ENCODE assay signal across 2 cellular contexts in the genomic region with DNA sequence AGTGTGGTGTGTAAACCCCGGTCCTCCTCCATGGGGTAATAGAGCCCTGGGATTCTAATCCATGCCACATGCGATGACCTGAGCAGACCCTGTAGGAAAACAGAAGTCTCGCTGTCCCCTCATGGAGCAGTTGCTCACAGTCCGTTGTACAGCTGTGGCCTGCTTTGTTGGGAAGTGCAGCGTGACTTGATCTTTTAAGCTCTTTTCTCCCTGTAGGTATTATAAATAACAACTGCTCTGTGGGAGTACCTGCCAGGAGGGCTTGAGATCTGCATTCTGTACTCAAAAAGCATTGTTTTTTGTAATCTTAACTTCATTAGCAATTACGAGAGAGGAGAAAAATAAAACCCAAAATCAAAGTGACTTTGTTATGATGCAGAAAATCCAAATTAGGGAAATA.
TF ChIP-seq lines count a peak whose summit lies in the region.

No MANE protein-coding gene starts in this region.

TF ChIP-seq in GM23338, 12 proteins besides CTCF, POLR2A, EP300 and RAD21 (continued from another document and continues in another):
- TF ChIP-seq ETS1 (IDR thresholded peaks at IDR 0.05) (no peak), CREB1 (CRISPR knock-in tag; IDR thresholded peaks at IDR 0.05; ENCODE audit: low read depth) (no peak), JUNB (IDR thresholded peaks at IDR 0.05; ENCODE audit: unreplicated experiment) (no peak), EZH2 (IDR thresholded peaks at IDR 0.05; ENCODE audit: low read depth, unreplicated experiment) (no peak), STAT1 (IDR thresholded peaks at IDR 0.05; ENCODE audit: unreplicated experiment) (no peak), POLR2AphosphoS5 (IDR thresholded peaks at IDR 0.05; ENCODE audit: low read depth) (no peak), EZH2phosphoT487 (IDR thresholded peaks at IDR 0.05; ENCODE audit: unreplicated experiment) (no peak)
- TF ChIP-seq, protein P1, sequence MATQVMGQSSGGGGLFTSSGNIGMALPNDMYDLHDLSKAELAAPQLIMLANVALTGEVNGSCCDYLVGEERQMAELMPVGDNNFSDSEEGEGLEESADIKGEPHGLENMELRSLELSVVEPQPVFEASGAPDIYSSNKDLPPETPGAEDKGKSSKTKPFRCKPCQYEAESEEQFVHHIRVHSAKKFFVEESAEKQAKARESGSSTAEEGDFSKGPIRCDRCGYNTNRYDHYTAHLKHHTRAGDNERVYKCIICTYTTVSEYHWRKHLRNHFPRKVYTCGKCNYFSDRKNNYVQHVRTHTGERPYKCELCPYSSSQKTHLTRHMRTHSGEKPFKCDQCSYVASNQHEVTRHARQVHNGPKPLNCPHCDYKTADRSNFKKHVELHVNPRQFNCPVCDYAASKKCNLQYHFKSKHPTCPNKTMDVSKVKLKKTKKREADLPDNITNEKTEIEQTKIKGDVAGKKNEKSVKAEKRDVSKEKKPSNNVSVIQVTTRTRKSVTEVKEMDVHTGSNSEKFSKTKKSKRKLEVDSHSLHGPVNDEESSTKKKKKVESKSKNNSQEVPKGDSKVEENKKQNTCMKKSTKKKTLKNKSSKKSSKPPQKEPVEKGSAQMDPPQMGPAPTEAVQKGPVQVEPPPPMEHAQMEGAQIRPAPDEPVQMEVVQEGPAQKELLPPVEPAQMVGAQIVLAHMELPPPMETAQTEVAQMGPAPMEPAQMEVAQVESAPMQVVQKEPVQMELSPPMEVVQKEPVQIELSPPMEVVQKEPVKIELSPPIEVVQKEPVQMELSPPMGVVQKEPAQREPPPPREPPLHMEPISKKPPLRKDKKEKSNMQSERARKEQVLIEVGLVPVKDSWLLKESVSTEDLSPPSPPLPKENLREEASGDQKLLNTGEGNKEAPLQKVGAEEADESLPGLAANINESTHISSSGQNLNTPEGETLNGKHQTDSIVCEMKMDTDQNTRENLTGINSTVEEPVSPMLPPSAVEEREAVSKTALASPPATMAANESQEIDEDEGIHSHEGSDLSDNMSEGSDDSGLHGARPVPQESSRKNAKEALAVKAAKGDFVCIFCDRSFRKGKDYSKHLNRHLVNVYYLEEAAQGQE (IDR thresholded peaks at IDR 0.05; ENCODE audit: unreplicated experiment): no peak
- TF ChIP-seq, protein P2, sequence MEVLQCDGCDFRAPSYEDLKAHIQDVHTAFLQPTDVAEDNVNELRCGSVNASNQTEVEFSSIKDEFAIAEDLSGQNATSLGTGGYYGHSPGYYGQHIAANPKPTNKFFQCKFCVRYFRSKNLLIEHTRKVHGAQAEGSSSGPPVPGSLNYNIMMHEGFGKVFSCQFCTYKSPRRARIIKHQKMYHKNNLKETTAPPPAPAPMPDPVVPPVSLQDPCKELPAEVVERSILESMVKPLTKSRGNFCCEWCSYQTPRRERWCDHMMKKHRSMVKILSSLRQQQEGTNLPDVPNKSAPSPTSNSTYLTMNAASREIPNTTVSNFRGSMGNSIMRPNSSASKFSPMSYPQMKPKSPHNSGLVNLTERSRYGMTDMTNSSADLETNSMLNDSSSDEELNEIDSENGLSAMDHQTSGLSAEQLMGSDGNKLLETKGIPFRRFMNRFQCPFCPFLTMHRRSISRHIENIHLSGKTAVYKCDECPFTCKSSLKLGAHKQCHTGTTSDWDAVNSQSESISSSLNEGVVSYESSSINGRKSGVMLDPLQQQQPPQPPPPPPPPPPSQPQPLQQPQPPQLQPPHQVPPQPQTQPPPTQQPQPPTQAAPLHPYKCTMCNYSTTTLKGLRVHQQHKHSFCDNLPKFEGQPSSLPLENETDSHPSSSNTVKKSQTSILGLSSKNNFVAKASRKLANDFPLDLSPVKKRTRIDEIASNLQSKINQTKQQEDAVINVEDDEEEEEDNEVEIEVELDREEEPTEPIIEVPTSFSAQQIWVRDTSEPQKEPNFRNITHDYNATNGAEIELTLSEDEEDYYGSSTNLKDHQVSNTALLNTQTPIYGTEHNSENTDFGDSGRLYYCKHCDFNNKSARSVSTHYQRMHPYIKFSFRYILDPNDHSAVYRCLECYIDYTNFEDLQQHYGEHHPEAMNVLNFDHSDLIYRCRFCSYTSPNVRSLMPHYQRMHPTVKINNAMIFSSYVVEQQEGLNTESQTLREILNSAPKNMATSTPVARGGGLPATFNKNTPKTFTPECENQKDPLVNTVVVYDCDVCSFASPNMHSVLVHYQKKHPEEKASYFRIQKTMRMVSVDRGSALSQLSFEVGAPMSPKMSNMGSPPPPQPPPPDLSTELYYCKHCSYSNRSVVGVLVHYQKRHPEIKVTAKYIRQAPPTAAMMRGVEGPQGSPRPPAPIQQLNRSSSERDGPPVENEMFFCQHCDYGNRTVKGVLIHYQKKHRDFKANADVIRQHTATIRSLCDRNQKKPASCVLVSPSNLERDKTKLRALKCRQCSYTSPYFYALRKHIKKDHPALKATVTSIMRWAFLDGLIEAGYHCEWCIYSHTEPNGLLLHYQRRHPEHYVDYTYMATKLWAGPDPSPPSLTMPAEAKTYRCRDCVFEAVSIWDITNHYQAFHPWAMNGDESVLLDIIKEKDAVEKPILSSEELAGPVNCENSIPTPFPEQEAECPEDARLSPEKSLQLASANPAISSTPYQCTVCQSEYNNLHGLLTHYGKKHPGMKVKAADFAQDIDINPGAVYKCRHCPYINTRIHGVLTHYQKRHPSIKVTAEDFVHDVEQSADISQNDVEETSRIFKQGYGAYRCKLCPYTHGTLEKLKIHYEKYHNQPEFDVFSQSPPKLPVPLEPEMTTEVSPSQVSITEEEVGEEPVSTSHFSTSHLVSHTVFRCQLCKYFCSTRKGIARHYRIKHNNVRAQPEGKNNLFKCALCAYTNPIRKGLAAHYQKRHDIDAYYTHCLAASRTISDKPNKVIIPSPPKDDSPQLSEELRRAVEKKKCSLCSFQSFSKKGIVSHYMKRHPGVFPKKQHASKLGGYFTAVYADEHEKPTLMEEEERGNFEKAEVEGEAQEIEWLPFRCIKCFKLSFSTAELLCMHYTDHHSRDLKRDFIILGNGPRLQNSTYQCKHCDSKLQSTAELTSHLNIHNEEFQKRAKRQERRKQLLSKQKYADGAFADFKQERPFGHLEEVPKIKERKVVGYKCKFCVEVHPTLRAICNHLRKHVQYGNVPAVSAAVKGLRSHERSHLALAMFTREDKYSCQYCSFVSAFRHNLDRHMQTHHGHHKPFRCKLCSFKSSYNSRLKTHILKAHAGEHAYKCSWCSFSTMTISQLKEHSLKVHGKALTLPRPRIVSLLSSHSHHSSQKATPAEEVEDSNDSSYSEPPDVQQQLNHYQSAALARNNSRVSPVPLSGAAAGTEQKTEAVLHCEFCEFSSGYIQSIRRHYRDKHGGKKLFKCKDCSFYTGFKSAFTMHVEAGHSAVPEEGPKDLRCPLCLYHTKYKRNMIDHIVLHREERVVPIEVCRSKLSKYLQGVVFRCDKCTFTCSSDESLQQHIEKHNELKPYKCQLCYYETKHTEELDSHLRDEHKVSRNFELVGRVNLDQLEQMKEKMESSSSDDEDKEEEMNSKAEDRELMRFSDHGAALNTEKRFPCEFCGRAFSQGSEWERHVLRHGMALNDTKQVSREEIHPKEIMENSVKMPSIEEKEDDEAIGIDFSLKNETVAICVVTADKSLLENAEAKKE (CRISPR knock-in tag; IDR thresholded peaks at IDR 0.05): peak; percentile 78; the same call in 1 of the 2 replicates

TF ChIP-seq in WTC11, 78 proteins besides CTCF, POLR2A, EP300 and RAD21 (continued from another document):
- TF ChIP-seq IRF1 (CRISPR knock-in tag; IDR thresholded peaks at IDR 0.05) (no peak), CREM (CRISPR knock-in tag; IDR thresholded peaks at IDR 0.05) (peak; percentile 68; the same call in 1 of the 2 replicates), ETV6 (CRISPR knock-in tag; IDR thresholded peaks at IDR 0.05) (peak; percentile 62; the same call in 1 of the 2 replicates), TEAD1 (CRISPR knock-in tag; IDR thresholded peaks at IDR 0.05) (peak; percentile 89; the same call in 1 of the 2 replicates), MYBL2 (CRISPR knock-in tag; IDR thresholded peaks at IDR 0.05) (no peak), FOXK1 (CRISPR knock-in tag; IDR thresholded peaks at IDR 0.05) (peak; percentile 75)
